Comparison of ENCODE assay signal across 1 cellular context in genomic region chr17:34580685-34581445, GRCh38.
TF ChIP-seq lines count a peak whose summit lies in the region.

No MANE protein-coding gene starts in this region.

TF ChIP-seq in SK-N-SH treated with all-trans-retinoic acid at 6 μM for 48 hours, 23 proteins besides CTCF, POLR2A, EP300 and RAD21 (continued from another document):
- TF ChIP-seq POU6F1 (CRISPR knock-in tag; IDR thresholded peaks at IDR 0.05; ENCODE audit: borderline replicate concordance, low read depth): no peak
- no peak for TF ChIP-seq PATZ1 (CRISPR knock-in tag; IDR thresholded peaks at IDR 0.05; ENCODE audit: borderline replicate concordance)
- no peak for TF ChIP-seq ESRRG (CRISPR knock-in tag; IDR thresholded peaks at IDR 0.05)
- no peak for TF ChIP-seq ZNF8 (CRISPR knock-in tag; IDR thresholded peaks at IDR 0.05)
- TF ChIP-seq RARB (CRISPR knock-in tag; IDR thresholded peaks at IDR 0.05): no peak
- no peak for TF ChIP-seq CSRNP3 (CRISPR knock-in tag; IDR thresholded peaks at IDR 0.05)
- no peak for TF ChIP-seq TOX (CRISPR knock-in tag; IDR thresholded peaks at IDR 0.05; ENCODE audit: borderline replicate concordance)
- no peak for TF ChIP-seq PPARA (CRISPR knock-in tag; IDR thresholded peaks at IDR 0.05; ENCODE audit: borderline replicate concordance)
- TF ChIP-seq ZFP30 (CRISPR knock-in tag; IDR thresholded peaks at IDR 0.05): no peak
